In the genomic region with DNA sequence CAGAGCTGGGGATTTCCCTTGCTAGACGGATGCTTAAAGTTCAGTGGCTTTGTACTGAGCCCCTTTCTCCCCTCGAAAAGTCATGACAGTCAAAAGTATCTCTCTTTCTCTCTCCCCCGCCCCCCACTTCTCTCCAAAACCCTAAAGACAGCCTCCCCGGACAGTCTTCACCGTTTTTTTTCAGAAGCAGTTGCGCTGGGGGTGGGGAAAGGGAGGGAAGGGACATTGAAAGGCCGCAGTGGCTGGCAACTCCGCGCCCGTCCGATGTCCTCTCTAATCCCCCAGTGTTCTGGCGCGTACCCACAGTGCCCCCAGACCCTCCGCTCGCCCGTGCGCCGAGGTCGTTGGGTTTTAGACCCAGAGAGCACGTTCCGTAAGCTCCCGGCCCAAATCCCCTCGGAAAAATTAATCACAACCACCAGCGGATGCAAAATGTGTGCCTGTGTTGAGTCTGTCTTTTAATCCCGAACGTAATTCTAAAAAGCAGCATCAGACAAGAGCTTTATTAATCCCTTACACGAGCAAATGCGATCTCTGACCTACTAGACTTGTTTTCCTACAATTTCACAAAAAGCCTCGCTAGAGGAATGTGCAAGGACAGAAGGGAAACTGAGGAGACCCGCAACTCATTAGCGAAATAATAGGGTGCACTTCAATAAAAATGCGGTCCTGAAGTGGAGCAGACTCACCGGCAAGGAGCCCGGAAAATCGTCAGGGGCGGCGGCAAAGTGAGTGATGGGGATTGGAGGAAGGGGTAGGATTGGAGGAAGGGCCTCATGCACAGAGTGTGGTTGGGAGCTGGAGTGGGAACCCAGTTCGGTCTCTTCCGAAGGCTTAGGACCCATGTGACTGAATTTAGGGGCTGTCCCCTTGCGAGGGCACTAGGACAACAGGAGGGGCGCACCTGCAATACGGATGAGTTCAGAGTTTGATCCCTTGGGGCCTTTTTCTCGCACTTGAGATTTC, we compare ENCODE assay signal across 8 cellular contexts. TPM values are rescaled to one million over a fixed set of nuclear protein-coding genes. Genes with fewer than 3 reads are reported as not detected.
A peak's percentile ranks its signal among the peaks of the same experiment; 100 is the strongest.
DNase-seq lines count a peak whose midpoint lies in the region; ATAC-seq and TF ChIP-seq lines count a peak whose summit lies in the region.

No MANE protein-coding gene starts in this region.

- peak overlapping the region; percentile 77 to 85 (median 81) for H3K9ac ChIP-seq in BLaER1 treated with 17β-estradiol and CSF1 and Interleukin-3, amounts not matched to agents 10 nM and 100 nM

- H3K36me3 ChIP-seq in BLaER1 treated with 17β-estradiol and CSF1 and Interleukin-3, amounts not matched to agents 10 nM and 100 nM = peaks cover 0 to 18% (median 7%) of the 10 kb centered on the region in 11 experiments; a peak in 12 of 22 replicates
- H3K36me3 ChIP-seq in left lung (no peaks in the 10 kb centered on the region), thoracic aorta (no peaks in the 10 kb centered on the region)

- ATAC-seq in left lung = no peak
- no peak for ATAC-seq in thoracic aorta (ENCODE audit: insufficient number of reproducible peaks, low FRiP score, low read depth)
- ATAC-seq in HG02588 (IDR thresholded peaks at IDR 0.05; ENCODE audit: unreplicated experiment) = no peak
- ATAC-seq in HG02840 (IDR thresholded peaks at IDR 0.05; ENCODE audit: low FRiP score, unreplicated experiment) = no peak

- peaks cover 6 to 39% (median 27%) of the 10 kb centered on the region in 10 experiments; a peak in 16 of 20 replicates for H3K4me1 ChIP-seq in BLaER1 treated with 17β-estradiol and CSF1 and Interleukin-3, amounts not matched to agents 10 nM and 100 nM
- peaks cover 12 to 36% of the 10 kb centered on the region in 2 donors for H3K4me1 ChIP-seq in left lung
- H3K4me1 ChIP-seq in thoracic aorta (ENCODE audit: control insufficient read depth in 1 of 2, low read depth in 2 of 2) = peaks cover 13 to 48% of the 10 kb centered on the region in 2 donors

- DNase-seq in HT1080 (ENCODE audit: low read depth) (peak; percentile 51), left lung (peak in 1 of 2 donors; percentile 81), thoracic aorta (ENCODE audit: low spot score) (no peak), NCI-H2227 (lab: John Stamatoyannopoulos, UW; ENCODE audit: unreplicated experiment) (no peak)

- intact Hi-C loops in left lung (cut with DNase I) = no loop called here

- peak overlapping the region; percentile 49 to 72 (median 64) for H3K4me3 ChIP-seq in BLaER1 treated with 17β-estradiol and CSF1 and Interleukin-3, amounts not matched to agents 10 nM and 100 nM
- H3K4me3 ChIP-seq in left lung (peak overlapping the region; percentile 42 to 61), thoracic aorta (peak overlapping the region; percentile 92)

- peaks cover 10 to 50% (median 21%) of the 10 kb centered on the region in 11 experiments; a peak in 20 of 22 replicates for H3K9me3 ChIP-seq in BLaER1 treated with 17β-estradiol and CSF1 and Interleukin-3, amounts not matched to agents 10 nM and 100 nM (replicated peaks in 1 of 11)
- H3K9me3 ChIP-seq in left lung (no peaks in the 10 kb centered on the region), thoracic aorta (no peaks in the 10 kb centered on the region)

- peak overlapping the region in 10 of 11 experiments; percentile 76 to 82 (median 78); a peak in 20 of 22 replicates for H3K27ac ChIP-seq in BLaER1 treated with 17β-estradiol and CSF1 and Interleukin-3, amounts not matched to agents 10 nM and 100 nM
- H3K27ac ChIP-seq in angular gyrus (ENCODE audit: low read depth, low read length) = peak overlapping the region; percentile 73
- H3K27ac ChIP-seq in left lung = peak overlapping the region in 1 of 2 donors; percentile 66
- H3K27ac ChIP-seq in thoracic aorta = no peak overlapping the region

- TF ChIP-seq CTCF in left lung (IDR thresholded peaks at IDR 0.05) (no peak), thoracic aorta (IDR thresholded peaks at IDR 0.05) (peak; percentile 3)

- no peaks in the 10 kb centered on the region for H3K27me3 ChIP-seq in BLaER1 treated with 17β-estradiol and CSF1 and Interleukin-3, amounts not matched to agents 10 nM and 100 nM
- H3K27me3 ChIP-seq in left lung (peaks cover 52 to 79% of the 10 kb centered on the region in 2 donors), thoracic aorta (replicated peaks; ENCODE audit: insufficient read depth) (no peaks in the 10 kb centered on the region)

- no peaks in the 10 kb centered on the region; a peak in 1 of 22 replicates for H4K20me1 ChIP-seq in BLaER1 treated with 17β-estradiol and CSF1 and Interleukin-3, amounts not matched to agents 10 nM and 100 nM

- peak overlapping the region; percentile 65 to 78 (median 71) for H3K4me2 ChIP-seq in BLaER1 treated with 17β-estradiol and CSF1 and Interleukin-3, amounts not matched to agents 10 nM and 100 nM

RNA-seq across cellular contexts. Expression of a gene that starts 12.2 kb away (rescaled TPM):
- total RNA-seq in HT1080 (2014; rRNA removed; shearing (Covaris generic)) = 15.0 and 18.6 TPM in 2 replicates
- 27.8 and 31.2 TPM in 2 replicates for polyA plus RNA-seq in HT1080 (2015; cell fraction: cytosol; rRNA removed)
- polyA plus RNA-seq in HT1080 (2015; cell fraction: nucleus; rRNA removed) = 82.5 and 91.3 TPM in 2 replicates
- total RNA-seq in left lung (1 to 10 TPM in 1 of 2 donors, under 1 TPM in 1; 0.52 to 1.9 TPM), thoracic aorta (1 to 10 TPM; 2.7 to 3.7 TPM)

Comparison
In these comparisons a context has a peak if more than half of its experiments do, and no peak if none do; other contexts are left out.
1. H3K27ac ChIP-seq: peak in BLaER1 treated with 17β-estradiol and CSF1 and Interleukin-3, amounts not matched to agents 10 nM and 100 nM (10 of 11) and angular gyrus (single experiment); none in thoracic aorta (0 of 2).
2. Peak in every context shown above with its lines, with median percentiles within 50 percentile points of each other: H3K4me3 ChIP-seq.